Comparison of ENCODE assay signal across 20 cellular contexts in genomic region chr6:134426623-134427022, GRCh38.
"Had no signal": no experiment of that assay in that cellular context is flagged by ENCODE, and none has a peak within 500 bp of the region (broad histone marks: within the 10 kb centered on the region; RNA-seq: fewer than 3 reads in every experiment).

No MANE protein-coding gene starts in this region.

- DNase-seq: effector memory CD8-positive, alpha-beta T cell; esophagus squamous epithelium; foreskin fibroblast; kidney; left cardiac atrium; left ventricle myocardium inferior; lower lobe of right lung; mesendoderm; naive thymus-derived CD4-positive, alpha-beta T cell; small intestine; stimulated activated CD4-positive, alpha-beta T cell treated with anti-CD3 and anti-CD28 coated beads, Interleukin-12 subunit alpha, Interleukin-12 subunit beta, amount 100 ng/mL, for 4 hours; stimulated activated naive CD8-positive, alpha-beta T cell treated with anti-CD3 and anti-CD28 coated beads, Interleukin-15, Interleukin-2, amounts not matched to agents 100 U/mL and 50 U/mL, for 24 hours; thyroid gland had no signal

- ATAC-seq: effector memory CD8-positive, alpha-beta T cell; left cardiac atrium; lower lobe of right lung; naive thymus-derived CD4-positive, alpha-beta T cell; stimulated activated naive CD8-positive, alpha-beta T cell treated with anti-CD3 and anti-CD28 coated beads, Interleukin-15, Interleukin-2, amounts not matched to agents 100 U/mL and 50 U/mL, for 24 hours had no signal

- H3K4me3 ChIP-seq: esophagus squamous epithelium, left ventricle myocardium inferior, lower lobe of right lung, right atrium auricular region, suprapubic skin, thyroid gland had no signal

- H3K27ac ChIP-seq: esophagus squamous epithelium, left ventricle myocardium inferior, lower lobe of right lung, neutrophil, right atrium auricular region, suprapubic skin, thyroid gland had no signal

- H3K27me3 ChIP-seq: esophagus squamous epithelium, neutrophil, right atrium auricular region, suprapubic skin, thyroid gland had no signal

- H3K9me3 Mint-ChIP-seq: dendritic cell treated with granulocyte-macrophage colony-stimulating factor and Interleukin-4, amounts not matched to agents 40 ng/mL and 50 ng/mL, for 4 days; effector memory CD8-positive, alpha-beta T cell had no signal

- H3K27ac Mint-ChIP-seq: dendritic cell treated with granulocyte-macrophage colony-stimulating factor and Interleukin-4, amounts not matched to agents 40 ng/mL and 50 ng/mL, for 4 days; type B pancreatic cell had no signal

- H3K9me3 ChIP-seq: esophagus squamous epithelium, left ventricle myocardium inferior, lower lobe of right lung, neutrophil, right atrium auricular region, suprapubic skin, thyroid gland had no signal

- H3K27me3 Mint-ChIP-seq: dendritic cell treated with granulocyte-macrophage colony-stimulating factor and Interleukin-4, amounts not matched to agents 40 ng/mL and 50 ng/mL, for 4 days; naive thymus-derived CD4-positive, alpha-beta T cell had no signal

- H3K4me3 Mint-ChIP-seq: dendritic cell treated with granulocyte-macrophage colony-stimulating factor and Interleukin-4, amounts not matched to agents 40 ng/mL and 50 ng/mL, for 4 days; effector memory CD8-positive, alpha-beta T cell; naive thymus-derived CD4-positive, alpha-beta T cell; type B pancreatic cell had no signal

- H3K4me1 ChIP-seq: left ventricle myocardium inferior, lower lobe of right lung, right atrium auricular region had no signal

- FAIRE-seq: colon, kidney, small intestine, urothelium cell line had no signal

- H3K36me3 ChIP-seq: esophagus squamous epithelium, left ventricle myocardium inferior, lower lobe of right lung, neutrophil, right atrium auricular region, suprapubic skin, thyroid gland had no signal
